10 cellular contexts compared by ENCODE assay signal in the genomic region with DNA sequence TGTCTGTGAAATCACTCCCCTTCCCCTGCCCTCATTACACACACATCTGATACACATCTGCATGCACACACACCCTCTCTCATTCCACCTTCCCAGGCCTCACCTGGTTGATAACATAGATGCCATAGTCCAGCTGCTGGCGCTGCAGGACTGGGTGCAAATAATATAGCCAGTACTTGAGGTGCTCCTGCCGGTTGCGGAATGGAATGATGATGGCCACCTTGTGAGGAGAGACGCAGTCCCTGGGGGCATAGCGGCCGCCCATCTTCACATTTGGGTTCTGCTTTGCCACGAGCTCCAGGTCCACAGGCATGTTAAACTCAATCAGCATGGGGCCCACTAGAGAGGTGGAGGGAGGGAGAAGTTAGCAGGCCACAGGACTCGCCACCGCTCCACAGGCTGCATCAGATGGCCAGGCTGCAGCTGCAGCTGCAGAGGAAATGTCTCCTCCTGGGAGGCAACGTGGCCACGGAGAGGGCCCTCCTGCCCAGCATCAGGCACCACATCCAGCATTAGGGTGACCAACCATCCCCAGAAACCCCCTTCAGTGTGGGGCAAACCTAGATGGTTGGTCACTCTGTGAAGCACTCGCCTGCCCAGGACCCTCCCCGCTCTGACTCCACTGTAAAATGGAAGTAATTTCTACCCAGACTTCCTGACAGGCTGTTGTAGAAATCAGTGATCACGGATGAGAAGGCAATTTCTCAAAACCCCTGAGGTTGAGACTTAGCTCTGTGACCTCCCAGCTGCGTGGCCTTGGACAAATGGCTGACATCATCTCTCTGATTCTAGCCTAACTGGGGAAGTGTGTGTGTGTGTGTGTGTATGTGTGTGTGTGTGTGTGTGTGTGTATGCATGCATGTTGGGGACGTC. TPM values are rescaled to one million over a fixed set of nuclear protein-coding genes. Genes with fewer than 3 reads are reported as not detected.
DNase-seq lines count a peak whose midpoint lies in the region; ATAC-seq and TF ChIP-seq lines count a peak whose summit lies in the region.
"Had no signal": no experiment of that assay in that cellular context is flagged by ENCODE, and none has a peak within 500 bp of the region (broad histone marks: within the 10 kb centered on the region; RNA-seq: fewer than 3 reads in every experiment).

No MANE protein-coding gene starts in this region.

- H2BK15ac ChIP-seq in IMR-90 (ENCODE audit: low read depth, low read length) (no peak overlapping the region), mesendoderm (replicated peaks; ENCODE audit: low read depth) (no peak overlapping the region)

- TF ChIP-seq POLR2A in IMR-90 (IDR thresholded peaks at IDR 0.05; ENCODE audit: low read depth, low read length) = no peak

- peaks cover 37% of the 10 kb centered on the region for H4K20me1 ChIP-seq in IMR-90 (ENCODE audit: insufficient read depth, low read length)
- peaks cover 46% of the 10 kb centered on the region for H4K20me1 ChIP-seq in osteoblast (ENCODE audit: insufficient read depth, low read length)

- peak; percentile 77 for DNase-seq in CD14-positive monocyte (ENCODE audit: low spot score)
- DNase-seq in IMR-90 = peak; percentile 49
- peak; percentile 71 for DNase-seq in dermis blood vessel endothelial cell
- no peak for DNase-seq in osteoblast (ENCODE audit: insufficient read length, low spot score, missing footprints)
- no peak for DNase-seq in mesendoderm
- DNase-seq in NCI-H1105 (lab: John Stamatoyannopoulos, UW) = no peak
- DNase-seq in T1000 (lab: John Stamatoyannopoulos, UW) = no peak
- DNase-seq: NCI-H146, WERI-Rb-1 had no signal

- H3K79me1 ChIP-seq in IMR-90 (ENCODE audit: low read depth in 1 of 2, low read length in 2 of 2) = peaks cover 49 to 86% of the 10 kb centered on the region in 2 experiments
- peaks cover 12% of the 10 kb centered on the region for H3K79me1 ChIP-seq in mesendoderm (ENCODE audit: low read length)

- no peak overlapping the region for H3K27ac ChIP-seq in IMR-90 (ENCODE audit: insufficient read depth, low read length)
- H3K27ac ChIP-seq in osteoblast (ENCODE audit: low read depth, low read length) = peak overlapping the region; percentile 24
- no peak overlapping the region for H3K27ac ChIP-seq in mesendoderm (ENCODE audit: low read depth, low read length)
- H3K27ac ChIP-seq: WERI-Rb-1 had no signal

- H3K18ac ChIP-seq in IMR-90 (ENCODE audit: low read depth, low read length) = no peak overlapping the region
- no peak overlapping the region for H3K18ac ChIP-seq in mesendoderm (ENCODE audit: low read length)

- no TSS peak for BruUV-seq in IMR-90 (replicated peaks; lab: Mats Ljungman, UMichigan)

- H2BK5ac ChIP-seq in IMR-90 (ENCODE audit: low read depth, low read length, poor library complexity, severe bottlenecking) = no peak overlapping the region
- no peak overlapping the region for H2BK5ac ChIP-seq in mesendoderm (ENCODE audit: low read length)

- H2BK20ac ChIP-seq in IMR-90 (ENCODE audit: low read depth, low read length) = no peak overlapping the region

- H3K4me1 ChIP-seq in IMR-90 (ENCODE audit: control insufficient read depth, insufficient read depth, low read length) (peaks cover 14% of the 10 kb centered on the region), osteoblast (ENCODE audit: insufficient read depth, low read length) (peaks cover 35% of the 10 kb centered on the region), mesendoderm (ENCODE audit: control insufficient read depth, low read depth, low read length) (no peaks in the 10 kb centered on the region)

- H3K4me1 Mint-ChIP-seq in CD14-positive monocyte = peaks cover 75% of the 10 kb centered on the region

- H4K5ac ChIP-seq in IMR-90 (ENCODE audit: low read depth, low read length) (no peak overlapping the region), mesendoderm (ENCODE audit: low read length) (no peak overlapping the region)

- H3K9me3 ChIP-seq in IMR-90 (ENCODE audit: control insufficient read depth, insufficient read depth, low read length) (no peaks in the 10 kb centered on the region), osteoblast (ENCODE audit: low read depth, low read length) (no peaks in the 10 kb centered on the region)

- WGBS in IMR-90 (ENCODE audit: extremely low coverage in 2 of 2, insufficient read length in 1 of 2), 2 experiments = 81% methylated on average over 9 of the region's 16 CpGs; no CpG with 5 or more reads in 1 of the 2 experiments
- no CpG with 5 or more reads among the region's 16 CpGs for WGBS in mesendoderm (ENCODE audit: extremely low coverage, insufficient coverage, low lambda C conversion rate)

- H3K4ac ChIP-seq in IMR-90 (ENCODE audit: low read depth, low read length) (no peak overlapping the region), mesendoderm (ENCODE audit: low read depth, low read length) (no peak overlapping the region)

- H3K9me1 ChIP-seq in IMR-90 (ENCODE audit: insufficient read depth, low read length) = peaks cover 37% of the 10 kb centered on the region

- TF ChIP-seq CTCF in CD14-positive monocyte (IDR thresholded peaks at IDR 0.05) (no peak), IMR-90 (conservative IDR thresholded peaks at IDR 0.05; ENCODE audit: low read depth, low read length) (no peak), osteoblast (IDR thresholded peaks at IDR 0.05; ENCODE audit: extremely low read depth, low read depth, low read length) (no peak)

- peaks cover 83% of the 10 kb centered on the region for H3K79me2 ChIP-seq in osteoblast (ENCODE audit: insufficient read depth, low read length)
- peaks cover 6% of the 10 kb centered on the region for H3K79me2 ChIP-seq in mesendoderm (ENCODE audit: control insufficient read depth, insufficient read depth, low read length)

- intact Hi-C loops in CD14-positive monocyte (cut with micrococcal nuclease) = loop anchor here in 1 of 2 donors (5.0 kb wide), 1 partner anchor 37 kb away; no protein-coding TSS in a partner anchor
- intact Hi-C loops in IMR-90 (cut with micrococcal nuclease) = no loop called here

- H3K36me3 ChIP-seq in IMR-90 (ENCODE audit: control insufficient read depth, insufficient read depth, low read length) (peaks cover 20% of the 10 kb centered on the region), osteoblast (ENCODE audit: insufficient read depth, low read length) (peaks cover 39% of the 10 kb centered on the region), mesendoderm (ENCODE audit: control insufficient read depth, insufficient read depth, low read length) (no peaks in the 10 kb centered on the region)

- H3K4me2 ChIP-seq in IMR-90 (ENCODE audit: low read depth, low read length) = no peak overlapping the region
- H3K4me2 ChIP-seq in osteoblast (ENCODE audit: insufficient read depth, low read length) = no peak overlapping the region
- no peak overlapping the region for H3K4me2 ChIP-seq in mesendoderm (ENCODE audit: low read length)

- no peak overlapping the region for H2AK9ac ChIP-seq in IMR-90 (replicated peaks; ENCODE audit: low read depth, low read length, poor library complexity)

- TF ChIP-seq RAD21 in IMR-90 (IDR thresholded peaks at IDR 0.05; ENCODE audit: low read length) = no peak

- H2BK120ac ChIP-seq in IMR-90 (ENCODE audit: low read depth, low read length) (no peak overlapping the region), mesendoderm (ENCODE audit: low read depth, low read length) (no peak overlapping the region)

- H3K14ac ChIP-seq in IMR-90 (replicated peaks; ENCODE audit: low read depth, low read length) = no peak overlapping the region

- H3K23ac ChIP-seq in IMR-90 (ENCODE audit: low read depth, low read length) = no peak overlapping the region
- H3K23ac ChIP-seq in mesendoderm (ENCODE audit: low read length) = no peak overlapping the region

- CTCF ChIA-PET in IMR-90 (lab: Yijun Ruan, JAX) = no interaction called here

- no peak overlapping the region for H4K8ac ChIP-seq in IMR-90 (ENCODE audit: low read depth in 2 of 2, low read length in 2 of 2)
- no peak overlapping the region for H4K8ac ChIP-seq in mesendoderm (ENCODE audit: low read depth, low read length)

- H3K9me3 Mint-ChIP-seq in CD14-positive monocyte = peaks cover 0 to 2% (median 0%) of the 10 kb centered on the region in 7 donors

- POLR2A ChIA-PET in IMR-90 (lab: Charles Lee; ENCODE audit: unreplicated experiment) = interaction anchor here (0.6 kb wide), 1 partner anchor 23 kb away, joined by 4 read pairs; no protein-coding TSS in a partner anchor

- H4K91ac ChIP-seq in IMR-90 (ENCODE audit: insufficient read depth, low read depth, low read length) = no peak overlapping the region

- no peak overlapping the region for H3K56ac ChIP-seq in IMR-90 (ENCODE audit: extremely low read depth, insufficient read depth, low read length)
- no peak overlapping the region for H3K56ac ChIP-seq in mesendoderm (ENCODE audit: low read length)

- H3K27me3 Mint-ChIP-seq in CD14-positive monocyte (ENCODE audit: low read depth in 3 of 3) = peaks cover 0 to 1% (median 0%) of the 10 kb centered on the region in 3 donors

- dilution Hi-C loops in IMR-90 (cut with HindIII; ENCODE audit: low sequenced_read_pairs, unreplicated experiment) = no loop called here

- H3K27ac Mint-ChIP-seq in CD14-positive monocyte = peak overlapping the region; percentile 87 to 97 (median 94)

- H3K4me3 Mint-ChIP-seq in CD14-positive monocyte = peak overlapping the region; percentile 53 to 56

- H3K9ac ChIP-seq in IMR-90 (ENCODE audit: low read depth, low read length) (no peak overlapping the region), mesendoderm (ENCODE audit: low read length) (no peak overlapping the region)

- H3K36me3 Mint-ChIP-seq in CD14-positive monocyte = peaks cover 63 to 64% of the 10 kb centered on the region in 2 donors

- H3K27me3 ChIP-seq in IMR-90 (ENCODE audit: control insufficient read depth, insufficient read depth, low read length) (no peaks in the 10 kb centered on the region), osteoblast (ENCODE audit: insufficient read depth, low read length) (no peaks in the 10 kb centered on the region), mesendoderm (ENCODE audit: insufficient read depth, low read length, poor library complexity) (no peaks in the 10 kb centered on the region)

- ATAC-seq in IMR-90 (ENCODE audit: low read depth) (no peak), GM19351 (IDR thresholded peaks at IDR 0.05; ENCODE audit: unreplicated experiment) (no peak)

- H2AFZ ChIP-seq in IMR-90 (replicated peaks; ENCODE audit: low read length, poor library complexity) (no peak overlapping the region), osteoblast (ENCODE audit: low read length) (no peak overlapping the region)

- in situ Hi-C loops in IMR-90 (cut with MboI; ENCODE audit: low sequenced_read_pairs) = no loop called here

- H3K4me3 ChIP-seq in IMR-90 (ENCODE audit: insufficient read depth, low read depth, low read length) (no peak overlapping the region), osteoblast (ENCODE audit: insufficient read depth, low read length) (no peak overlapping the region), mesendoderm (ENCODE audit: low read length) (no peak overlapping the region)

- H2AK5ac ChIP-seq in IMR-90 (ENCODE audit: low read depth, low read length) = peak overlapping the region; percentile 30; the same call in 1 of the 2 replicates
- no peak overlapping the region for H2AK5ac ChIP-seq in mesendoderm (ENCODE audit: low read length)

RNA-seq across cellular contexts. Expression of gene B4GALT1, which starts 31.8 kb away (rescaled TPM):
- 10 to 100 TPM; 27.6 to 38.6 TPM for polyA plus RNA-seq in CD14-positive monocyte
- total RNA-seq in IMR-90 (2012; rRNA removed) = 8.8 and 11.9 TPM in 2 replicates
- polyA plus RNA-seq in IMR-90 (2012; rRNA removed) = 37.6 and 37.8 TPM in 2 replicates
- polyA plus RNA-seq in IMR-90 (2012; cell fraction: cytosol; rRNA removed) = 28.7 and 34.0 TPM in 2 replicates
- polyA plus RNA-seq in IMR-90 (2012; cell fraction: nucleus; rRNA removed; ENCODE audit: low replicate concordance) = 15.4 and 23.3 TPM in 2 replicates
- total RNA-seq in dermis blood vessel endothelial cell = 14.1 and 35.7 TPM in 2 replicates
- 63.7 and 76.3 TPM in 2 replicates for total RNA-seq in osteoblast
- 16.0 TPM for polyA plus RNA-seq in mesendoderm (2013, experiment 1 of 2)
- polyA plus RNA-seq in mesendoderm (2013, experiment 2 of 2) = 15.4 TPM

RNA-seq across cellular contexts. Expression of gene SMU1, which starts 58.8 kb away (rescaled TPM):
- polyA plus RNA-seq in CD14-positive monocyte = 10 to 100 TPM; 19.3 to 21.7 TPM
- 36.0 and 37.8 TPM in 2 replicates for total RNA-seq in IMR-90 (2012; rRNA removed)
- polyA plus RNA-seq in IMR-90 (2012; rRNA removed) = 8.6 and 11.1 TPM in 2 replicates
- 3.0 and 4.1 TPM in 2 replicates for polyA plus RNA-seq in IMR-90 (2012; cell fraction: cytosol; rRNA removed)
- 1.4 and 6.1 TPM in 2 replicates for polyA plus RNA-seq in IMR-90 (2012; cell fraction: nucleus; rRNA removed; ENCODE audit: low replicate concordance)
- 34.5 and 37.8 TPM in 2 replicates for total RNA-seq in dermis blood vessel endothelial cell
- 31.1 and 31.8 TPM in 2 replicates for total RNA-seq in osteoblast
- polyA plus RNA-seq in mesendoderm (2013, experiment 1 of 2) = 15.3 TPM
- 15.4 TPM for polyA plus RNA-seq in mesendoderm (2013, experiment 2 of 2)

Comparison
In these comparisons a context has a peak if more than half of its experiments do, and no peak if none do; other contexts are left out.
1. DNase-seq: peak in CD14-positive monocyte (single experiment), IMR-90 (single experiment) and dermis blood vessel endothelial cell (single experiment); none in osteoblast (single experiment), mesendoderm (single experiment), NCI-H1105 (single experiment) and T1000 (single experiment).